25 cellular contexts compared by ENCODE assay signal in genomic region chr13:89315287-89315686, GRCh38.
"Had no signal": no experiment of that assay in that cellular context is flagged by ENCODE, and none has a peak within 500 bp of the region (broad histone marks: within the 10 kb centered on the region; RNA-seq: fewer than 3 reads in every experiment).

No MANE protein-coding gene starts in this region.

- H3K27ac ChIP-seq: brain microvascular endothelial cell, neutrophil, ovary, prostate gland, right atrium auricular region, tibial artery had no signal

- FAIRE-seq: frontal cortex, islet of Langerhans had no signal

- H3K4me3 ChIP-seq: ovary, prostate gland, right atrium auricular region, tibial artery had no signal

- ATAC-seq: activated T-cell treated with anti-CD3 and anti-CD28 coated beads, Interleukin-2, amount 50 U/mL, for 72 hours; left cardiac atrium; natural killer cell treated with Interleukin-12 subunit alpha and Interleukin-12 subunit beta and Interleukin-15 and Interleukin-18, amount 100 ng/mL, for 72 hours; stimulated activated effector memory CD8-positive, alpha-beta T cell treated with anti-CD3 and anti-CD28 coated beads, Interleukin-12 subunit alpha, Interleukin-12 subunit beta, amount 100 ng/mL, for 72 hours; stimulated activated naive CD8-positive, alpha-beta T cell treated with anti-CD3 and anti-CD28 coated beads, Interleukin-15, amount 100 ng/mL, for 72 hours; T-helper 17 cell had no signal

- H3K4me1 ChIP-seq: prostate gland, right atrium auricular region, tibial artery had no signal

- H3K9me3 ChIP-seq: neutrophil, ovary, prostate gland, right atrium auricular region, tibial artery had no signal

- DNase-seq: activated CD4-positive, alpha-beta memory T cell treated with anti-CD3 and anti-CD28 coated beads for 36 hours; activated CD4-positive, alpha-beta T cell treated with anti-CD3 and anti-CD28 coated beads for 4 hours; activated CD4-positive, CD25-positive, alpha-beta regulatory T cell; activated effector memory CD4-positive, alpha-beta T cell treated with Interleukin-2 at 50 U/mL for 16 hours; activated naive CD4-positive, alpha-beta T cell treated with anti-CD3 and anti-CD28 coated beads, Interleukin-2, amount 10 ng/mL, durations not matched to agents 7 days and 5 days; activated T-cell treated with anti-CD3 and anti-CD28 coated beads, Interleukin-2, amount 50 U/mL, for 72 hours; brain microvascular endothelial cell; caudate nucleus; dermis blood vessel endothelial cell; effector CD8-positive, alpha-beta T cell; glutamatergic neuron; hippocampal formation; left cardiac atrium; ovary; stimulated activated CD4-positive, alpha-beta T cell treated with anti-CD3 and anti-CD28 coated beads, Interleukin-2, amount 100 ng/mL, for 24 hours; stimulated activated naive CD8-positive, alpha-beta T cell treated with anti-CD3 and anti-CD28 coated beads, Interleukin-15, amount 100 ng/mL, for 72 hours; T-helper 17 cell; tibial artery had no signal
